7 cellular contexts compared by ENCODE assay signal in genomic region chr7:109375857-109376256, GRCh38.
"Had no signal": no experiment of that assay in that cellular context is flagged by ENCODE, and none has a peak within 500 bp of the region (broad histone marks: within the 10 kb centered on the region; RNA-seq: fewer than 3 reads in every experiment).

No MANE protein-coding gene starts in this region.

- H3K4me3 ChIP-seq: K562 had no signal

- H3K27ac ChIP-seq: HL-60 had no signal

- ATAC-seq: HepG2, K562 had no signal

- DNase-seq: IMR-90, KBM-7, KG1 had no signal

- FAIRE-seq: HepG2, HTR-8/SVneo, K562 had no signal
